ENCODE assay signal across 8 cellular contexts in the genomic region with DNA sequence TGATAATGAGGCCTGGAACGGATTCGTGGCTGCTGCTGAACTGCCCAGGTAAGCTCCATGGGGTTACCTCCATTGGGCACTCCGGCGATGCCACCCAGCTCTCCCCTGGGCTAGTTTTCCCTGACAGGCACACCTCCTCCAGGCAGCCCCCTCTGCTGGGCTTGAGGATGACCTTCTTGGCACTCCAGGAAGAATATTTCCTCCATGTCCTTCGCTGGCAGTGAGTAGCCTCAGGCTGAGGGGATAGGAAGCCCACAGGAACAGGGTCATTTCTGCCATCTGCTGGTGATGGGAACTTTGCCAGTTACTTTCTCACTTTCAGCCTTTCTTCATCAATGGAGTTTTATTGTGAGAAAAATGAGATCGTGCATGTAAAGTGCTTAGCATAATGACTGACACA. TPM values are rescaled to one million over a fixed set of nuclear protein-coding genes. Genes with fewer than 3 reads are reported as not detected.
DNase-seq lines count a peak whose midpoint lies in the region; ATAC-seq, FAIRE-seq and TF ChIP-seq lines count a peak whose summit lies in the region.
"Not testable (repeated sequence)": the region's sequence is repeated elsewhere in the genome, so short reads cannot be mapped to it uniquely, and the experiment has no call there.

No MANE protein-coding gene starts in this region.

- H3K4me2 ChIP-seq in GM23338 = not testable (repeated sequence)

- POLR2A ChIA-PET in activated CD8-positive, alpha-beta T cell treated with anti-CD3 and anti-CD28 coated beads for 36 hours (lab: Charles Lee) = not testable (repeated sequence)

- H3K4me1 Mint-ChIP-seq in GM23338 = peaks cover 30% of the 10 kb centered on the region
- peaks cover 23% of the 10 kb centered on the region for H3K4me1 Mint-ChIP-seq in activated CD8-positive, alpha-beta T cell treated with anti-CD3 and anti-CD28 coated beads for 36 hours (ENCODE audit: low read depth)
- H3K4me1 Mint-ChIP-seq in chondrocyte (ENCODE audit: low read depth) = peaks cover 35% of the 10 kb centered on the region

- not testable (repeated sequence) for H4K20me1 ChIP-seq in GM23338 (replicated peaks; ENCODE audit: insufficient read depth)

- DNase-seq in BE2C; activated CD8-positive, alpha-beta T cell treated with anti-CD3 and anti-CD28 coated beads for 36 hours; chondrocyte (ENCODE audit: low spot score); urothelium cell line (ENCODE audit: low spot score): not testable (repeated sequence)
- DNase-seq in GM23338 (ENCODE audit: low spot score) = peak; percentile 47
- DNase-seq in NCI-H69 (lab: John Stamatoyannopoulos, UW) = peak; percentile 26
- DNase-seq in islet precursor cell = peak; percentile 59
- DNase-seq in posterior vena cava (ENCODE audit: low spot score) = peak; percentile 44

- not testable (repeated sequence) for H2AFZ ChIP-seq in GM23338

- H3K27ac ChIP-seq in GM23338 (ENCODE audit: low read depth) = not testable (repeated sequence)

- not testable (repeated sequence) for H3K27ac Mint-ChIP-seq in GM23338; activated CD8-positive, alpha-beta T cell treated with anti-CD3 and anti-CD28 coated beads for 36 hours; chondrocyte (ENCODE audit: unreplicated experiment)

- not testable (repeated sequence) for H3K79me2 ChIP-seq in GM23338 (replicated peaks; ENCODE audit: insufficient read depth)

- not testable (repeated sequence) for H3K9me2 ChIP-seq in GM23338 (ENCODE audit: insufficient read depth)

- CTCF ChIA-PET in activated CD8-positive, alpha-beta T cell treated with anti-CD3 and anti-CD28 coated beads for 36 hours (lab: Charles Lee) = interaction anchor here (0.6 kb wide), 1 partner anchor 24 kb away, joined by 3 read pairs; no protein-coding TSS in a partner anchor

- peak; percentile 46 for FAIRE-seq in urothelium cell line (lab: Jason Lieb, UNC)

- peak; percentile 45 for TF ChIP-seq CTCF in BE2C (IDR thresholded peaks at IDR 0.05; ENCODE audit: low read depth, low read length)
- TF ChIP-seq CTCF in GM23338 (conservative IDR thresholded peaks at IDR 0.05; ENCODE audit: low read depth in 2 of 2) = peak; percentile 49 to 55
- peak; percentile 18 for TF ChIP-seq CTCF in activated CD8-positive, alpha-beta T cell treated with anti-CD3 and anti-CD28 coated beads for 36 hours (IDR thresholded peaks at IDR 0.05)
- TF ChIP-seq CTCF in chondrocyte (IDR thresholded peaks at IDR 0.05) = peak; percentile 27

- H3K4me3 ChIP-seq in BE2C (ENCODE audit: low read depth, low read length); GM23338: not testable (repeated sequence)

- peaks cover 13% of the 10 kb centered on the region for H3K27me3 Mint-ChIP-seq in GM23338 (ENCODE audit: insufficient read depth, low read depth, poor library complexity)
- H3K27me3 Mint-ChIP-seq in activated CD8-positive, alpha-beta T cell treated with anti-CD3 and anti-CD28 coated beads for 36 hours; chondrocyte (ENCODE audit: low read depth): not testable (repeated sequence)

- not testable (repeated sequence) for H3F3A ChIP-seq in GM23338 (replicated peaks; ENCODE audit: low read depth)

- intact Hi-C loops in activated CD8-positive, alpha-beta T cell treated with anti-CD3 and anti-CD28 coated beads for 36 hours (cut with micrococcal nuclease); posterior vena cava (cut with DNase I): not testable (repeated sequence)

- H3K4me3 Mint-ChIP-seq in GM23338; activated CD8-positive, alpha-beta T cell treated with anti-CD3 and anti-CD28 coated beads for 36 hours; chondrocyte (ENCODE audit: unreplicated experiment): not testable (repeated sequence)

- H3K4me1 ChIP-seq in BE2C = not testable (repeated sequence)
- peaks cover 21% of the 10 kb centered on the region for H3K4me1 ChIP-seq in GM23338 (ENCODE audit: insufficient read depth)

- not testable (repeated sequence) for H3K36me3 Mint-ChIP-seq in GM23338 (ENCODE audit: low read depth); chondrocyte (ENCODE audit: low read depth)
- H3K36me3 Mint-ChIP-seq in activated CD8-positive, alpha-beta T cell treated with anti-CD3 and anti-CD28 coated beads for 36 hours (ENCODE audit: low read depth) = peaks cover 31% of the 10 kb centered on the region

- ATAC-seq in GM23338 = peak; percentile 66
- not testable (repeated sequence) for ATAC-seq in activated CD8-positive, alpha-beta T cell treated with anti-CD3 and anti-CD28 coated beads for 36 hours

- H3K36me3 ChIP-seq in BE2C; GM23338 (ENCODE audit: insufficient read depth): not testable (repeated sequence)

- not testable (repeated sequence) for H3K9me3 ChIP-seq in BE2C

- H3K9me3 Mint-ChIP-seq in GM23338; activated CD8-positive, alpha-beta T cell treated with anti-CD3 and anti-CD28 coated beads for 36 hours; chondrocyte (ENCODE audit: low read depth): not testable (repeated sequence)

- not testable (repeated sequence) for H3K27me3 ChIP-seq in BE2C; GM23338 (ENCODE audit: insufficient read depth)

RNA-seq across cellular contexts. Expression of a gene that starts 8.7 kb away (rescaled TPM):
- not detected for polyA plus RNA-seq in BE2C (2012; ENCODE audit: insufficient read depth, insufficient read length, low read depth)
- not detected in 2 replicates for total RNA-seq in GM23338 (2014; rRNA removed; shearing (Covaris generic))
- 0.11 and 0.23 TPM in 2 replicates for polyA plus RNA-seq in GM23338 (2016; fragmentation: Nextera tagmentation; extraction: Ambion mirVana)
- total RNA-seq in activated CD8-positive, alpha-beta T cell treated with anti-CD3 and anti-CD28 coated beads for 36 hours = 10 to 100 TPM; 13.8 to 17.1 TPM
- 16.7 to 38.4 TPM (median 16.9 TPM) in 3 replicates for total RNA-seq in chondrocyte
- 10 to 100 TPM; 39.9 to 69.3 TPM for total RNA-seq in posterior vena cava

RNA-seq across cellular contexts. Expression of a gene that starts 22.3 kb away (rescaled TPM):
- 11.5 TPM for polyA plus RNA-seq in BE2C (2012; ENCODE audit: insufficient read depth, insufficient read length, low read depth)
- 10.4 and 12.4 TPM in 2 replicates for total RNA-seq in GM23338 (2014; rRNA removed; shearing (Covaris generic))
- polyA plus RNA-seq in GM23338 (2016; fragmentation: Nextera tagmentation; extraction: Ambion mirVana) = 4.9 and 5.5 TPM in 2 replicates
- total RNA-seq in activated CD8-positive, alpha-beta T cell treated with anti-CD3 and anti-CD28 coated beads for 36 hours = 10 to 100 TPM; 45.4 to 49.7 TPM
- 58.7 to 84.1 TPM (median 83.8 TPM) in 3 replicates for total RNA-seq in chondrocyte
- 10 to 100 TPM; 50.5 to 54.4 TPM for total RNA-seq in posterior vena cava

Comparison
In these comparisons a context has a peak if more than half of its experiments do, and no peak if none do; other contexts are left out.
1. RNA of a gene that starts 8.7 kb away (total RNA-seq): 39.9 to 69.3 TPM in posterior vena cava, 13.8 to 17.1 TPM in activated CD8-positive, alpha-beta T cell treated with anti-CD3 and anti-CD28 coated beads for 36 hours and 16.7 to 38.4 TPM in chondrocyte; not detected in GM23338; every median in the first group is over 10 times any median in the second.
2. Peak in every context shown above with its lines, with median percentiles within 50 percentile points of each other: CTCF ChIP-seq.